ENCODE assay signal across 8 cellular contexts in the genomic region with DNA sequence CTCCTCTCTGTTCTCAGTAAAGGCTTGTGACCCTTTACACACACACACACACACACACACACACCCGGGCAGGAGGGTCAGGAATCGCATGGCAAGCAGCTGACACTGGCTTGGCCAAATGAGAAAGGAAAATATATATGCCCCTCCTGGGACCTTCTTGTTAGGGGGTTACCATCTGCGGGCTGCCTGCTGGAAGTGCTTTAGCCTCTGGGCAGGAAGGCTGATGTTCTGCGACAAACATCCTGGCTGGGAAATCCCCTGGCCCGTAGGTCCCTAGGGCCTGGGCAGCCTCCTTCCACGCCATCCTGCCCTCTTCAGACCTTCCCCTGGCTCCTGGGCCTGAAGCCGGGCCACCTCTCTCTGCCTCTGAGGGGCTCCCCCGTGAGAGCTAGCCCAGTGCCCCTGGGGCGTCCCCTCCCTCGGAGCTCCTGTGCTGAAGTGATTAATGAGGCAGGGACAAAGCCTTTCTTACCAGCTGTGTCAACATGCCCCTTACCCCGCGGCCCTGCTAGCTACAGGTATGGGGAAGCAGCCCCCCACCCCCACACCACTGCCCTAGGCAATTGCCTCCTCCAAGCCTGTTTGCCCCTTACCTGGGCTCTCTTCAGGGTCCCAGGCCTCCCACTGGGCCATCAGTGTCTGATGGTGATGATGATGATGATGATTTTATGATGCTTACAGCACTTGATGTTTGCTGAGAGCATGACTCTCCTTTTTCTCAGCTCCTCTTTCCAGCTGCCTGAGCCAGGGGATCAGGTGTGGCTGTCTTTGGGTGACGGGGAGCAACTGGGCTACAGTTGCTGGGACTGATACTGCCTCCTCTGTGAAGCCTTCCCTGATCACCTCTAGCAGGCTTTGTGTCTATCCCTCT. TPM values are rescaled to one million over a fixed set of nuclear protein-coding genes. Genes with fewer than 3 reads are reported as not detected.
DNase-seq lines count a peak whose midpoint lies in the region; ATAC-seq and TF ChIP-seq lines count a peak whose summit lies in the region.

No MANE protein-coding gene starts in this region.

- H2AFZ ChIP-seq in HCT116 (ENCODE audit: low read depth, low read length, poor library complexity, severe bottlenecking) (no peak overlapping the region), PC-9 (no peak overlapping the region)

- no peak for TF ChIP-seq RAD21 in HCT116 (IDR thresholded peaks at IDR 0.05; ENCODE audit: low read depth)

- H3K9me2 ChIP-seq in HCT116 (ENCODE audit: insufficient read depth) = no peaks in the 10 kb centered on the region
- no peaks in the 10 kb centered on the region for H3K9me2 ChIP-seq in PC-9 (ENCODE audit: insufficient read depth)

- H3K9ac ChIP-seq in HCT116 (ENCODE audit: low read length) = no peak overlapping the region

- peaks cover 27% of the 10 kb centered on the region; the same call in 1 of the 2 replicates for H3F3A ChIP-seq in PC-9 (ENCODE audit: insufficient read depth, low read depth)

- peaks cover 0 to 21% of the 10 kb centered on the region in 2 experiments; a peak in 2 of 4 replicates for H3K4me1 ChIP-seq in HCT116 (ENCODE audit: control insufficient read depth in 1 of 2, insufficient read depth in 2 of 2, low read length in 2 of 2)
- peaks cover 52% of the 10 kb centered on the region for H3K4me1 ChIP-seq in PC-9 (replicated peaks; ENCODE audit: insufficient read depth)
- H3K4me1 ChIP-seq in body of pancreas = peaks cover 13% of the 10 kb centered on the region
- H3K4me1 ChIP-seq in A673 (ENCODE audit: insufficient read depth, low read length, poor library complexity, severe bottlenecking) = no peaks in the 10 kb centered on the region

- H3K27ac ChIP-seq in HCT116 (ENCODE audit: low read depth, low read length) (no peak overlapping the region), PC-9 (peak overlapping the region; percentile 61), body of pancreas (peak overlapping the region in 1 of 4 donors; percentile 13), A673 (ENCODE audit: low read depth, low read length, poor library complexity, severe bottlenecking) (no peak overlapping the region)

- 27 to 39% methylated on average over 9 to 13 of the region's 13 CpGs for WGBS in body of pancreas, 2 donors

- RAD21 ChIA-PET in HCT116 (lab: Charles Lee; ENCODE audit: low non-redundant PET in 1 of 2, low total read pairs in 2 of 2, uncharacterized antibody in 2 of 2, unreplicated experiment in 2 of 2) = interaction anchor here (0.7 to 4.4 kb wide), 3 partner anchors 95 to 179 kb away, joined by 3 to 26 read pairs (median 3); no protein-coding TSS in a partner anchor

- POLR2A ChIA-PET in HCT116 (lab: Charles Lee) = interaction anchor here (0.8 kb wide), 1 partner anchor 12 kb away, joined by 4 read pairs; no protein-coding TSS in a partner anchor
- POLR2A ChIA-PET in PC-9 (lab: Charles Lee; ENCODE audit: unreplicated experiment) = interaction anchor here (0.5 to 0.7 kb wide), 4 partner anchors 9 to 583 kb away, joined by 3 to 23 read pairs (median 7); no protein-coding TSS in a partner anchor
- POLR2A ChIA-PET in A673 (lab: Charles Lee; ENCODE audit: low non-redundant PET) = no interaction called here

- CTCF ChIA-PET in HCT116 (lab: Charles Lee) (no interaction called here), PC-9 (lab: Charles Lee) (interaction anchor here (0.5 to 2.1 kb wide), 6 partner anchors 87 to 188 kb away, joined by 3 to 14 read pairs (median 5); no protein-coding TSS in a partner anchor), A673 (lab: Charles Lee) (no interaction called here)

- H3K27me3 ChIP-seq in HCT116 (ENCODE audit: insufficient read depth, low read length) (no peaks in the 10 kb centered on the region), PC-9 (ENCODE audit: insufficient read depth, low read depth) (no peaks in the 10 kb centered on the region), body of pancreas (no peaks in the 10 kb centered on the region), A673 (replicated peaks; ENCODE audit: insufficient read depth, low read depth, low read length, poor library complexity) (no peaks in the 10 kb centered on the region)

- no peak overlapping the region for H3K4me3 ChIP-seq in HCT116 (replicated peaks in 1 of 2; ENCODE audit: low read depth in 1 of 2, low read length in 2 of 2)
- no peak overlapping the region for H3K4me3 ChIP-seq in PC-9
- H3K4me3 ChIP-seq in body of pancreas = no peak overlapping the region
- no peak overlapping the region for H3K4me3 ChIP-seq in A673 (ENCODE audit: low read depth, low read length, poor library complexity, severe bottlenecking)

- DNase-seq in DMS53 treated with DMSO at 0.1 percent for 48 hours (lab: John Stamatoyannopoulos, UW; ENCODE audit: unreplicated experiment) = peak; percentile 59
- DNase-seq in HCT116 (ENCODE audit: low read depth, low spot score) = no peak
- peak; percentile 44 to 69 for DNase-seq in PC-9
- peak in 3 of 4 donors; percentile 17 to 19 (median 17) for DNase-seq in body of pancreas
- DNase-seq in myocyte (ENCODE audit: low read depth) = peak; percentile 64
- no peak for DNase-seq in A673 (ENCODE audit: low spot score)

- ATAC-seq in HCT116 = no peak
- ATAC-seq in body of pancreas = peak; percentile 62
- no peak for ATAC-seq in HG03442 (IDR thresholded peaks at IDR 0.05; ENCODE audit: unreplicated experiment)
- no peak for ATAC-seq in GM19324 (IDR thresholded peaks at IDR 0.05; ENCODE audit: low FRiP score, unreplicated experiment)

- H3K4me2 ChIP-seq in HCT116 (ENCODE audit: low read length) = peak overlapping the region; percentile 41
- peak overlapping the region; percentile 53 for H3K4me2 ChIP-seq in PC-9

- TF ChIP-seq CTCF in HCT116 (IDR thresholded peaks at IDR 0.05 in 2 of 3, conservative IDR thresholded peaks at IDR 0.05 in 1 of 3; ENCODE audit: borderline replicate concordance in 1 of 3, insufficient read depth in 1 of 3, low read depth in 2 of 3, low read length in 2 of 3) = no peak
- no peak for TF ChIP-seq CTCF in PC-9 (conservative IDR thresholded peaks at IDR 0.05)
- no peak for TF ChIP-seq CTCF in body of pancreas (IDR thresholded peaks at IDR 0.05)
- TF ChIP-seq CTCF in A673 (conservative IDR thresholded peaks at IDR 0.05; ENCODE audit: low read depth, low read length) = no peak

- H3K79me2 ChIP-seq in HCT116 (ENCODE audit: insufficient read depth, low read length) = no peaks in the 10 kb centered on the region
- no peaks in the 10 kb centered on the region for H3K79me2 ChIP-seq in PC-9 (ENCODE audit: low read depth)

- H4K20me1 ChIP-seq in HCT116 (ENCODE audit: insufficient read depth) (no peaks in the 10 kb centered on the region), PC-9 (ENCODE audit: insufficient read depth) (no peaks in the 10 kb centered on the region)

- TF ChIP-seq POLR2A in HCT116 (IDR thresholded peaks at IDR 0.05; ENCODE audit: borderline replicate concordance, extremely low read depth, insufficient read depth, insufficient read length) (no peak), body of pancreas (IDR thresholded peaks at IDR 0.05) (no peak)

- BruUV-seq in HCT116 (replicated peaks; lab: Mats Ljungman, UMichigan) = no TSS peak
- BruUV-seq in PC-9 (replicated peaks; lab: Mats Ljungman, UMichigan) = no TSS peak
- BruUV-seq in A673 (replicated peaks; lab: Mats Ljungman, UMichigan) = no TSS peak

- intact Hi-C loops in HCT116 (cut with micrococcal nuclease) (no loop called here), PC-9 (cut with micrococcal nuclease; ENCODE audit: unreplicated experiment) (loop anchor here (1.0 kb wide), 1 partner anchor 86 kb away; no protein-coding TSS in a partner anchor), body of pancreas (cut with DNase I) (no loop called here), A673 (cut with micrococcal nuclease; ENCODE audit: unreplicated experiment) (no loop called here)

- H3K36me3 ChIP-seq in HCT116 (ENCODE audit: control insufficient read depth in 1 of 2, insufficient read depth in 2 of 2, low read length in 2 of 2) (no peaks in the 10 kb centered on the region), PC-9 (ENCODE audit: low read depth) (no peaks in the 10 kb centered on the region), body of pancreas (replicated peaks in 1 of 2; ENCODE audit: insufficient read depth in 1 of 2, low read depth in 2 of 2) (no peaks in the 10 kb centered on the region), A673 (ENCODE audit: insufficient read depth, low read length, poor library complexity, severe bottlenecking) (no peaks in the 10 kb centered on the region)

- no peaks in the 10 kb centered on the region for H3K9me3 ChIP-seq in HCT116 (ENCODE audit: control insufficient read depth in 1 of 2, insufficient read depth in 1 of 2, low read depth in 1 of 2, low read length in 2 of 2)
- H3K9me3 ChIP-seq in PC-9 (ENCODE audit: insufficient read depth, low read depth) = no peaks in the 10 kb centered on the region
- no peaks in the 10 kb centered on the region for H3K9me3 ChIP-seq in body of pancreas
- H3K9me3 ChIP-seq in A673 (ENCODE audit: low read depth, low read length, poor library complexity, severe bottlenecking) = no peaks in the 10 kb centered on the region

TF ChIP-seq in HCT116, 20 proteins besides CTCF, POLR2A, EP300 and RAD21:
- TF ChIP-seq, protein P1, sequence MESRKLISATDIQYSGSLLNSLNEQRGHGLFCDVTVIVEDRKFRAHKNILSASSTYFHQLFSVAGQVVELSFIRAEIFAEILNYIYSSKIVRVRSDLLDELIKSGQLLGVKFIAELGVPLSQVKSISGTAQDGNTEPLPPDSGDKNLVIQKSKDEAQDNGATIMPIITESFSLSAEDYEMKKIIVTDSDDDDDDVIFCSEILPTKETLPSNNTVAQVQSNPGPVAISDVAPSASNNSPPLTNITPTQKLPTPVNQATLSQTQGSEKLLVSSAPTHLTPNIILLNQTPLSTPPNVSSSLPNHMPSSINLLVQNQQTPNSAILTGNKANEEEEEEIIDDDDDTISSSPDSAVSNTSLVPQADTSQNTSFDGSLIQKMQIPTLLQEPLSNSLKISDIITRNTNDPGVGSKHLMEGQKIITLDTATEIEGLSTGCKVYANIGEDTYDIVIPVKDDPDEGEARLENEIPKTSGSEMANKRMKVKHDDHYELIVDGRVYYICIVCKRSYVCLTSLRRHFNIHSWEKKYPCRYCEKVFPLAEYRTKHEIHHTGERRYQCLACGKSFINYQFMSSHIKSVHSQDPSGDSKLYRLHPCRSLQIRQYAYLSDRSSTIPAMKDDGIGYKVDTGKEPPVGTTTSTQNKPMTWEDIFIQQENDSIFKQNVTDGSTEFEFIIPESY (IDR thresholded peaks at IDR 0.05; ENCODE audit: extremely low read depth, insufficient replicate concordance, low read length) = no peak

RNA-seq across cellular contexts. Expression of gene ETV4, which starts 32.8 kb away (rescaled TPM):
- total RNA-seq in HCT116 (2021; ENCODE audit: unreplicated experiment) (51.5 TPM), PC-9 (2021) (61.9 and 84.2 TPM in 2 replicates), body of pancreas (10 to 100 TPM in 1 of 2 donors, 1 to 10 TPM in 1; 6.2 to 28.7 TPM), myocyte (3.0 and 7.9 TPM in 2 replicates), A673 (2021) (25.7 and 31.2 TPM in 2 replicates)
- 31.7 and 44.1 TPM in 2 replicates for polyA plus RNA-seq in HCT116 (2012)
- 2.8 TPM for polyA plus RNA-seq in myocyte (2012)

Comparison
In these comparisons a context has a peak if more than half of its experiments do, and no peak if none do; other contexts are left out.
1. DNase-seq: peak in DMS53 treated with DMSO at 0.1 percent for 48 hours (single experiment), PC-9 (2 of 2), body of pancreas (3 of 4) and myocyte (single experiment); none in HCT116 (single experiment) and A673 (single experiment).